9 cellular contexts compared by ENCODE assay signal in the genomic region with DNA sequence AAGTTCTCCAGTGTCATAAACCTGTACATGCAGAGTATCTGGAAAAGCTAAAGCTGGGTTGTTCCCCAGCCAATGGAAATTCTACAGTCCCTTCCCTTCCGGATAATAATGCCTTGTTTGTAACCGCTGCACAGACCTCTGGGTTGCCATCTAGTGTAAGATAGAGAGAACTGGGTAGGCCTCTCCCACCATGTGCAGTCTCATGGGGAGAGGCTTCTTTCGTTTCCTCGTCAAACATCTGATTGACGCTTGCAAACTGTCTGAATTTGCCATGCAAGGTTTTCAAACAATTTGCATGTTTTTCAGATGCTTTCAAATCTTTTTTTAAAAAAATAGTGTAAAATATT. TPM values are rescaled to one million over a fixed set of nuclear protein-coding genes. Genes with fewer than 3 reads are reported as not detected.
A peak's percentile ranks its signal among the peaks of the same experiment; 100 is the strongest.
DNase-seq lines count a peak whose midpoint lies in the region; ATAC-seq, FAIRE-seq and TF ChIP-seq lines count a peak whose summit lies in the region.
"Not testable (repeated sequence)": the region's sequence is repeated elsewhere in the genome, so short reads cannot be mapped to it uniquely, and the experiment has no call there.
"Had no signal": no experiment of that assay in that cellular context is flagged by ENCODE, and none has a peak within 500 bp of the region (broad histone marks: within the 10 kb centered on the region; RNA-seq: fewer than 3 reads in every experiment).

No MANE protein-coding gene starts in this region.

- not testable (repeated sequence) for H3K9me2 ChIP-seq in GM23338 (ENCODE audit: insufficient read depth)

- H3K9ac ChIP-seq in keratinocyte (ENCODE audit: control insufficient read depth, extremely low read depth, insufficient read depth, low read length), result not testable (repeated sequence)

- H3K4me1 ChIP-seq in GM23338 (ENCODE audit: insufficient read depth); keratinocyte (ENCODE audit: control insufficient read depth, extremely low read depth, insufficient read depth, low read length): not testable (repeated sequence)

- peak; percentile 62 for FAIRE-seq in keratinocyte (lab: Jason Lieb, UNC)

- H3K4me2 ChIP-seq in GM23338; keratinocyte (ENCODE audit: control insufficient read depth, extremely low read depth, insufficient read depth, low read depth, low read length): not testable (repeated sequence)

- H3K36me3 ChIP-seq in GM23338 (ENCODE audit: insufficient read depth); keratinocyte (ENCODE audit: control insufficient read depth in 2 of 2, extremely low read depth in 1 of 2, insufficient read depth in 2 of 2, low read length in 2 of 2): not testable (repeated sequence)

- H3K9me3 ChIP-seq in keratinocyte (ENCODE audit: control insufficient read depth, low read depth, low read length), result not testable (repeated sequence)

- not testable (repeated sequence) for TF ChIP-seq CTCF in GM23338 (conservative IDR thresholded peaks at IDR 0.05; ENCODE audit: low read depth in 2 of 2); keratinocyte (optimal IDR thresholded peaks at IDR 0.05 in 1 of 3, IDR thresholded peaks at IDR 0.05 in 1 of 3, conservative IDR thresholded peaks at IDR 0.05 in 1 of 3; ENCODE audit: extremely low read depth in 1 of 3, insufficient read depth in 2 of 3, low read length in 3 of 3)

- not testable (repeated sequence) for H3K27me3 Mint-ChIP-seq in GM23338 (ENCODE audit: insufficient read depth, low read depth, poor library complexity); activated T-helper 17 cell treated with anti-CD3 and anti-CD28 coated beads, Interleukin-2, amount 50 U/mL, for 72 hours

- not testable (repeated sequence) for H3K4me3 ChIP-seq in GM23338; keratinocyte (ENCODE audit: control insufficient read depth in 2 of 3, extremely low read depth in 1 of 3, insufficient read depth in 2 of 3, low read depth in 1 of 3, low read length in 3 of 3)

- not testable (repeated sequence) for H3K27ac ChIP-seq in GM23338 (ENCODE audit: low read depth); keratinocyte (ENCODE audit: control insufficient read depth, insufficient read depth, low read length)

- H2AFZ ChIP-seq in GM23338; keratinocyte (ENCODE audit: control insufficient read depth, low read length): not testable (repeated sequence)

- H3K27me3 ChIP-seq in GM23338 (ENCODE audit: insufficient read depth); keratinocyte (ENCODE audit: control insufficient read depth, extremely low read depth, insufficient read depth, low read length): not testable (repeated sequence)

- not testable (repeated sequence) for H3K9me1 ChIP-seq in keratinocyte (ENCODE audit: control insufficient read depth, extremely low read depth, insufficient read depth, low read length)

- not testable (repeated sequence) for H3K36me3 Mint-ChIP-seq in GM23338 (ENCODE audit: low read depth); activated T-helper 17 cell treated with anti-CD3 and anti-CD28 coated beads, Interleukin-2, amount 50 U/mL, for 72 hours (ENCODE audit: low read depth)

- DNase-seq in GM23338 (ENCODE audit: low spot score); keratinocyte (ENCODE audit: low read depth, low spot score); stimulated activated naive CD8-positive, alpha-beta T cell treated with anti-CD3 and anti-CD28 coated beads, Interleukin-15, Interleukin-2, amounts not matched to agents 100 U/mL and 50 U/mL, for 24 hours: not testable (repeated sequence)

- not testable (repeated sequence) for H3K4me1 Mint-ChIP-seq in GM23338; activated T-helper 17 cell treated with anti-CD3 and anti-CD28 coated beads, Interleukin-2, amount 50 U/mL, for 72 hours

- not testable (repeated sequence) for H3K9me3 Mint-ChIP-seq in GM23338; activated T-helper 17 cell treated with anti-CD3 and anti-CD28 coated beads, Interleukin-2, amount 50 U/mL, for 72 hours

- ATAC-seq in GM18508 (IDR thresholded peaks at IDR 0.05; ENCODE audit: insufficient read depth, unreplicated experiment), result peak; percentile 54
- ATAC-seq in GM19397 (IDR thresholded peaks at IDR 0.05; ENCODE audit: unreplicated experiment), result peak; percentile 85
- peak; percentile 90 for ATAC-seq in GM23338
- peak; percentile 78 for ATAC-seq in HG03045 (IDR thresholded peaks at IDR 0.05; ENCODE audit: unreplicated experiment)
- peak; percentile 86 for ATAC-seq in HG03521 (IDR thresholded peaks at IDR 0.05; ENCODE audit: unreplicated experiment)
- peak; percentile 98 for ATAC-seq in activated T-helper 17 cell treated with anti-CD3 and anti-CD28 coated beads, Interleukin-2, amount 50 U/mL, for 72 hours (replicated peaks)
- peak; percentile 98 for ATAC-seq in stimulated activated naive CD8-positive, alpha-beta T cell treated with anti-CD3 and anti-CD28 coated beads, Interleukin-15, Interleukin-2, amounts not matched to agents 100 U/mL and 50 U/mL, for 24 hours

- not testable (repeated sequence) for H3K27ac Mint-ChIP-seq in GM23338; activated T-helper 17 cell treated with anti-CD3 and anti-CD28 coated beads, Interleukin-2, amount 50 U/mL, for 72 hours

- H3K79me2 ChIP-seq in GM23338 (replicated peaks; ENCODE audit: insufficient read depth); keratinocyte (ENCODE audit: control insufficient read depth, insufficient read depth, low read length): not testable (repeated sequence)

- dilution Hi-C loops in keratinocyte (cut with MboI; ENCODE audit: extremely low pct_ligation_motif_present, low sequenced_read_pairs), result not testable (repeated sequence)

- not testable (repeated sequence) for H3F3A ChIP-seq in GM23338 (replicated peaks; ENCODE audit: low read depth)

- H3K4me3 Mint-ChIP-seq in GM23338; activated T-helper 17 cell treated with anti-CD3 and anti-CD28 coated beads, Interleukin-2, amount 50 U/mL, for 72 hours: not testable (repeated sequence)

- not testable (repeated sequence) for H4K20me1 ChIP-seq in GM23338 (replicated peaks; ENCODE audit: insufficient read depth); keratinocyte (ENCODE audit: control insufficient read depth, extremely low read depth, insufficient read depth, low read length)

RNA-seq across cellular contexts. Expression of gene NUDT4B, which starts 0.7 kb away (rescaled TPM):
- total RNA-seq in GM23338 (2014; rRNA removed; shearing (Covaris generic)), result 7.5 and 28.1 TPM in 2 replicates
- not detected in 2 replicates for polyA plus RNA-seq in GM23338 (2016; fragmentation: Nextera tagmentation; extraction: Ambion mirVana)
- under 1 TPM in 1 of 2 donors, not detected in 1; 0.58 TPM for total RNA-seq in activated T-helper 17 cell treated with anti-CD3 and anti-CD28 coated beads, Interleukin-2, amount 50 U/mL, for 72 hours
- polyA plus RNA-seq in keratinocyte, result 8.7 to 20.7 TPM (median 12.0 TPM) in 3 replicates
- polyA plus RNA-seq in keratinocyte (2011; ENCODE audit: low read depth), result not detected
- 12.7 and 14.1 TPM in 2 replicates for polyA plus RNA-seq in keratinocyte (2011; cell fraction: cytosol; rRNA removed)
- polyA plus RNA-seq in keratinocyte (2011; cell fraction: nucleus; rRNA removed), result 7.3 and 7.8 TPM in 2 replicates
- polyA plus RNA-seq in keratinocyte (2012; ENCODE audit: low replicate concordance), result 0.50 and 1.4 TPM in 2 replicates
- 6.3 to 9.4 TPM in 2 of 3 replicates, not detected in the other for polyA minus RNA-seq in keratinocyte
- 9.0 TPM for polyA minus RNA-seq in keratinocyte (2011; cell fraction: cytosol; rRNA and poly(A)+ RNA removed)
- not detected in 2 replicates for polyA minus RNA-seq in keratinocyte (2011; cell fraction: nucleus; rRNA and poly(A)+ RNA removed)
- total RNA-seq: H9 had no signal
